1 cellular context compared by ENCODE assay signal in genomic region chr1:240649733-240650700, GRCh38.
TF ChIP-seq lines count a peak whose summit lies in the region.

No MANE protein-coding gene starts in this region.

TF ChIP-seq in IMR-90, 13 proteins besides CTCF, POLR2A, EP300 and RAD21:
- TF ChIP-seq FOS (IDR thresholded peaks at IDR 0.05; ENCODE audit: low read depth, low read length) (no peak), MAZ (IDR thresholded peaks at IDR 0.05; ENCODE audit: borderline replicate concordance, low read depth, low read length) (no peak), RCOR1 (IDR thresholded peaks at IDR 0.05; ENCODE audit: insufficient replicate concordance, low read length) (no peak), MAFK (IDR thresholded peaks at IDR 0.05; ENCODE audit: low read depth, low read length) (peak; percentile 67), CEBPB (IDR thresholded peaks at IDR 0.05; ENCODE audit: low read depth, low read length) (peak; percentile 93), SMC3 (IDR thresholded peaks at IDR 0.05; ENCODE audit: low read depth, low read length) (no peak)
- TF ChIP-seq, protein P1, sequence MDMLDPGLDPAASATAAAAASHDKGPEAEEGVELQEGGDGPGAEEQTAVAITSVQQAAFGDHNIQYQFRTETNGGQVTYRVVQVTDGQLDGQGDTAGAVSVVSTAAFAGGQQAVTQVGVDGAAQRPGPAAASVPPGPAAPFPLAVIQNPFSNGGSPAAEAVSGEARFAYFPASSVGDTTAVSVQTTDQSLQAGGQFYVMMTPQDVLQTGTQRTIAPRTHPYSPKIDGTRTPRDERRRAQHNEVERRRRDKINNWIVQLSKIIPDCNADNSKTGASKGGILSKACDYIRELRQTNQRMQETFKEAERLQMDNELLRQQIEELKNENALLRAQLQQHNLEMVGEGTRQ (IDR thresholded peaks at IDR 0.05; ENCODE audit: low read depth, low read length): no peak
TF ChIP-seq in IMR-90: peak in this region for 2.
